13 cellular contexts compared by ENCODE assay signal in genomic region chr1:23910553-23911246, GRCh38. TPM values are rescaled to one million over a fixed set of nuclear protein-coding genes. Genes with fewer than 3 reads are reported as not detected.
DNase-seq lines count a peak whose midpoint lies in the region; ATAC-seq and TF ChIP-seq lines count a peak whose summit lies in the region.
"Had no signal": no experiment of that assay in that cellular context is flagged by ENCODE, and none has a peak within 500 bp of the region (broad histone marks: within the 10 kb centered on the region; RNA-seq: fewer than 3 reads in every experiment).

No MANE protein-coding gene starts in this region.

- no peaks in the 10 kb centered on the region for H3K9me3 ChIP-seq in thymus (ENCODE audit: control insufficient read depth)

- H3K27me3 Mint-ChIP-seq in stimulated activated naive CD8-positive, alpha-beta T cell treated with anti-CD3 and anti-CD28 coated beads, Interleukin-15, Interleukin-2, amounts not matched to agents 100 ng/mL and 50 ng/mL, for 24 hours: no peaks in the 10 kb centered on the region
- no peaks in the 10 kb centered on the region for H3K27me3 Mint-ChIP-seq in activated CD8-positive, alpha-beta T cell treated with anti-CD3 and anti-CD28 coated beads for 36 hours

- H3K4me3 Mint-ChIP-seq in stimulated activated naive CD8-positive, alpha-beta T cell treated with anti-CD3 and anti-CD28 coated beads, Interleukin-15, Interleukin-2, amounts not matched to agents 100 ng/mL and 50 ng/mL, for 24 hours: peak overlapping the region; percentile 58
- H3K4me3 Mint-ChIP-seq in activated CD8-positive, alpha-beta T cell treated with anti-CD3 and anti-CD28 coated beads for 36 hours: peak overlapping the region; percentile 34

- no peak for DNase-seq in stimulated activated naive CD8-positive, alpha-beta T cell treated with anti-CD3 and anti-CD28 coated beads, Interleukin-15, Interleukin-2, amounts not matched to agents 100 U/mL and 50 U/mL, for 24 hours
- DNase-seq in HL-60 (ENCODE audit: low read depth in 1 of 2, low spot score in 1 of 2) (peak; percentile 48 to 61), KG1 (lab: John Stamatoyannopoulos, UW) (no peak), NCI-H345 treated with DMSO at 0.1 percent for 48 hours (lab: John Stamatoyannopoulos, UW; ENCODE audit: unreplicated experiment) (no peak)
- DNase-seq in activated CD8-positive, alpha-beta T cell treated with anti-CD3 and anti-CD28 coated beads for 36 hours: peak; percentile 44
- DNase-seq: anterior cingulate cortex; PC-3; stimulated activated CD4-positive, alpha-beta T cell treated with anti-CD3 and anti-CD28 coated beads, Interleukin-2, amount 100 ng/mL, for 24 hours had no signal

- H3K36me3 ChIP-seq in thymus (ENCODE audit: control insufficient read depth, insufficient read depth): no peaks in the 10 kb centered on the region

- H3K27me3 ChIP-seq in HL-60 (ENCODE audit: insufficient read depth, poor library complexity, severe bottlenecking) (no peaks in the 10 kb centered on the region), thymus (ENCODE audit: control insufficient read depth, insufficient read depth) (no peaks in the 10 kb centered on the region)

- POLR2A ChIA-PET in activated CD8-positive, alpha-beta T cell treated with anti-CD3 and anti-CD28 coated beads for 36 hours (lab: Charles Lee): interaction anchor here (1.4 kb wide), 2 partner anchors 89 to 136 kb away, joined by 3 read pairs; no protein-coding TSS in a partner anchor

- H3K27ac ChIP-seq in HL-60 (replicated peaks) (peak overlapping the region; percentile 94), thymus (ENCODE audit: low read depth) (peak overlapping the region; percentile 39)

- CTCF ChIA-PET in activated CD8-positive, alpha-beta T cell treated with anti-CD3 and anti-CD28 coated beads for 36 hours (lab: Charles Lee): interaction anchor here (1.1 to 3.7 kb wide), 6 partner anchors 12 to 160 kb away, joined by 3 to 23 read pairs (median 6); no protein-coding TSS in a partner anchor

- H3K9me3 Mint-ChIP-seq in stimulated activated naive CD8-positive, alpha-beta T cell treated with anti-CD3 and anti-CD28 coated beads, Interleukin-15, Interleukin-2, amounts not matched to agents 100 ng/mL and 50 ng/mL, for 24 hours: no peaks in the 10 kb centered on the region
- H3K9me3 Mint-ChIP-seq in activated CD8-positive, alpha-beta T cell treated with anti-CD3 and anti-CD28 coated beads for 36 hours: no peaks in the 10 kb centered on the region

- no peak for TF ChIP-seq CTCF in HL-60 (IDR thresholded peaks at IDR 0.05; ENCODE audit: insufficient read depth, low read length)
- TF ChIP-seq CTCF in activated CD8-positive, alpha-beta T cell treated with anti-CD3 and anti-CD28 coated beads for 36 hours (IDR thresholded peaks at IDR 0.05): no peak

- H3K4me3 ChIP-seq in HL-60 (replicated peaks; ENCODE audit: insufficient read depth, low read length) (no peak overlapping the region), thymus (ENCODE audit: low read length) (no peak overlapping the region)

- intact Hi-C loops in activated CD8-positive, alpha-beta T cell treated with anti-CD3 and anti-CD28 coated beads for 36 hours (cut with micrococcal nuclease): no loop called here

- 62% methylated on average over 11 of the region's 11 CpGs for WGBS in thymus

- no peak for ATAC-seq in stimulated activated naive CD8-positive, alpha-beta T cell treated with anti-CD3 and anti-CD28 coated beads, Interleukin-15, Interleukin-2, amounts not matched to agents 100 U/mL and 50 U/mL, for 24 hours
- ATAC-seq in activated CD8-positive, alpha-beta T cell treated with anti-CD3 and anti-CD28 coated beads for 36 hours: peak; percentile 25
- ATAC-seq in HG02884 (IDR thresholded peaks at IDR 0.05; ENCODE audit: unreplicated experiment): no peak
- ATAC-seq: PC-3 had no signal

- H3K4me1 Mint-ChIP-seq in stimulated activated naive CD8-positive, alpha-beta T cell treated with anti-CD3 and anti-CD28 coated beads, Interleukin-15, Interleukin-2, amounts not matched to agents 100 ng/mL and 50 ng/mL, for 24 hours (ENCODE audit: low read depth): peaks cover 74% of the 10 kb centered on the region
- peaks cover 60% of the 10 kb centered on the region for H3K4me1 Mint-ChIP-seq in activated CD8-positive, alpha-beta T cell treated with anti-CD3 and anti-CD28 coated beads for 36 hours (ENCODE audit: low read depth)

- H3K27ac Mint-ChIP-seq in stimulated activated naive CD8-positive, alpha-beta T cell treated with anti-CD3 and anti-CD28 coated beads, Interleukin-15, Interleukin-2, amounts not matched to agents 100 ng/mL and 50 ng/mL, for 24 hours: peak overlapping the region; percentile 70
- H3K27ac Mint-ChIP-seq in activated CD8-positive, alpha-beta T cell treated with anti-CD3 and anti-CD28 coated beads for 36 hours: peak overlapping the region; percentile 73

- H3K4me1 ChIP-seq in thymus (ENCODE audit: control insufficient read depth, insufficient read depth, low read length): peaks cover 21% of the 10 kb centered on the region

- H3K36me3 Mint-ChIP-seq in stimulated activated naive CD8-positive, alpha-beta T cell treated with anti-CD3 and anti-CD28 coated beads, Interleukin-15, Interleukin-2, amounts not matched to agents 100 ng/mL and 50 ng/mL, for 24 hours (ENCODE audit: low read depth): no peaks in the 10 kb centered on the region
- no peaks in the 10 kb centered on the region for H3K36me3 Mint-ChIP-seq in activated CD8-positive, alpha-beta T cell treated with anti-CD3 and anti-CD28 coated beads for 36 hours (ENCODE audit: low read depth)

RNA-seq across cellular contexts. Expression of gene CNR2, which starts 2.5 kb away (rescaled TPM):
- total RNA-seq in activated CD8-positive, alpha-beta T cell treated with anti-CD3 and anti-CD28 coated beads for 36 hours: under 1 TPM; 0.25 TPM
- polyA plus RNA-seq in thymus: 1.8 TPM
- total RNA-seq: dermis microvascular lymphatic vessel endothelial cell, PC-3, pulmonary artery endothelial cell had no signal

RNA-seq across cellular contexts. Expression of gene FUCA1, which starts 42.6 kb away (rescaled TPM):
- total RNA-seq in activated CD8-positive, alpha-beta T cell treated with anti-CD3 and anti-CD28 coated beads for 36 hours: 1 to 10 TPM; 4.6 to 4.8 TPM
- polyA plus RNA-seq in thymus: 39.5 TPM

RNA-seq across cellular contexts. Expression of gene PNRC2, which starts 48.9 kb away (rescaled TPM):
- 100 to 1,000 TPM; 130 to 133 TPM for total RNA-seq in activated CD8-positive, alpha-beta T cell treated with anti-CD3 and anti-CD28 coated beads for 36 hours
- polyA plus RNA-seq in thymus: 151 TPM

Comparison
In these comparisons a context has a peak if more than half of its experiments do, and no peak if none do; other contexts are left out.
1. DNase-seq: peak in HL-60 (2 of 2) and activated CD8-positive, alpha-beta T cell treated with anti-CD3 and anti-CD28 coated beads for 36 hours (single experiment); none in stimulated activated naive CD8-positive, alpha-beta T cell treated with anti-CD3 and anti-CD28 coated beads, Interleukin-15, Interleukin-2, amounts not matched to agents 100 U/mL and 50 U/mL, for 24 hours (single experiment), KG1 (single experiment) and NCI-H345 treated with DMSO at 0.1 percent for 48 hours (single experiment).